ENCODE assay signal across 8 cellular contexts in the genomic region with DNA sequence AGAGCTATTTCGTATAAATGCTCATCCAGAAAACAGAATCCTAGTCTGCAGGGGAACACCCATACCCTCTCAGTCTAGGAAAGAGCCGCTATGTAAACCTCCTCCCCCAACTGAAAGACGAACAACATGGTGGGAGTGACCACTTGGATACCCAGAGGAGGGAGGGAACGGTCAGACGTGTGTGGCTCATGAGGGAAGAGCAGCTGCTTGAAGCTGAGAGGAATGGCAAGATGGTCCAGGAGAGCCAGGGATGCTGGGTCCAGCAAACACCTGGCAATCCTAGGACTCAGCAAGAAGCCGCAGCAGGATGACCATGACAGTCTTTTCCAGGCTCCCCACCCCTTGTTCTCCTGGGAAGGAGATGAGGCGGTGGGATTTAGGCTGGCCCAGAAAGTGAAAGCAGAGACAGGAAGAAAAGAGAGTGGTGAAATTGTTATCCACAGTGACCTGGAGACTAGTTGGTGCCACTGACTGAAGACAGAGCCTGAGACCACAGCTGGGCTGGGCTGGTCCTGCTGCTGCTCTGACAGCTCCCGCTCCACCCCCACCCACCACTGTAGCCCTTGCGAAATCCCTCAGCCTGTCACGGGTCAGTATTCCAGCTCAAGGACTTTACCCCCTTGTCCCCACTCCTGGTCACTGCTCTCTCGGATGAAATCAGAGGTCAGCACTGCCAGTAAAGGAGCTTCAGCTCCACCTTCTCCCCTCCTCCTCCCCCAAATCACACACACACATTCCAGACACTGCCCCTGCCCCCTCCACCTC. TPM values are rescaled to one million over a fixed set of nuclear protein-coding genes. Genes with fewer than 3 reads are reported as not detected.
A peak's percentile ranks its signal among the peaks of the same experiment; 100 is the strongest.
DNase-seq lines count a peak whose midpoint lies in the region; ATAC-seq and TF ChIP-seq lines count a peak whose summit lies in the region.

No MANE protein-coding gene starts in this region.

- peak overlapping the region; percentile 36 to 91 (median 72) for H3K4me3 Mint-ChIP-seq in CD4-positive, CD25-positive, alpha-beta regulatory T cell

- peak overlapping the region; percentile 8 for H3K27ac ChIP-seq in CD4-positive, CD25-positive, alpha-beta regulatory T cell (ENCODE audit: insufficient read depth, low read length, poor library complexity, severe bottlenecking)
- H3K27ac ChIP-seq in RWPE1 = peak overlapping the region; percentile 91
- H3K27ac ChIP-seq in neutrophil = peak overlapping the region; percentile 97

- H3K27me3 ChIP-seq in CD4-positive, CD25-positive, alpha-beta regulatory T cell (ENCODE audit: control insufficient read depth, insufficient read depth, low read length) = no peaks in the 10 kb centered on the region
- H3K27me3 ChIP-seq in neutrophil = no peaks in the 10 kb centered on the region

- H3K27ac Mint-ChIP-seq in CD4-positive, CD25-positive, alpha-beta regulatory T cell = peak overlapping the region; percentile 87 to 94 (median 88)

- no peak overlapping the region for H3K4me3 ChIP-seq in CD4-positive, CD25-positive, alpha-beta regulatory T cell (ENCODE audit: low read depth, low read length)
- H3K4me3 ChIP-seq in fibroblast of mammary gland (ENCODE audit: control insufficient read depth, low read depth, low read length) (no peak overlapping the region), neutrophil (ENCODE audit: low read depth in 1 of 2, low read length in 1 of 2) (peak overlapping the region in 1 of 2 experiments; percentile 18)

- no peaks in the 10 kb centered on the region for H3K27me3 Mint-ChIP-seq in CD4-positive, CD25-positive, alpha-beta regulatory T cell

- peaks cover 26% of the 10 kb centered on the region for H3K36me3 Mint-ChIP-seq in CD4-positive, CD25-positive, alpha-beta regulatory T cell

- DNase-seq in CD4-positive, CD25-positive, alpha-beta regulatory T cell = no peak
- DNase-seq in RWPE1 (ENCODE audit: low spot score) (no peak), fibroblast of mammary gland (ENCODE audit: low read depth) (peak; percentile 66), cerebellar cortex (ENCODE audit: low spot score) (no peak), NCI-H2196 treated with DMSO at 0.1 percent for 48 hours (lab: John Stamatoyannopoulos, UW; ENCODE audit: unreplicated experiment) (no peak), NCI-H82 treated with DMSO at 0.1 percent for 48 hours (lab: John Stamatoyannopoulos, UW; ENCODE audit: unreplicated experiment) (no peak)

- H3K36me3 ChIP-seq in CD4-positive, CD25-positive, alpha-beta regulatory T cell (ENCODE audit: control insufficient read depth, insufficient read depth, low read length) = peaks cover 30% of the 10 kb centered on the region
- H3K36me3 ChIP-seq in neutrophil = peaks cover 32% of the 10 kb centered on the region

- H3K9me3 ChIP-seq in CD4-positive, CD25-positive, alpha-beta regulatory T cell (ENCODE audit: control insufficient read depth in 2 of 2, low read length in 2 of 2) = no peaks in the 10 kb centered on the region
- no peaks in the 10 kb centered on the region for H3K9me3 ChIP-seq in neutrophil

- POLR2A ChIA-PET in RWPE1 (lab: Yijun Ruan, JAX; ENCODE audit: low non-redundant PET) = no interaction called here

- H3K9me3 Mint-ChIP-seq in CD4-positive, CD25-positive, alpha-beta regulatory T cell = no peaks in the 10 kb centered on the region

- H3K4me1 ChIP-seq in CD4-positive, CD25-positive, alpha-beta regulatory T cell (ENCODE audit: control insufficient read depth, insufficient read depth, low read length, poor library complexity, severe bottlenecking) = peaks cover 44% of the 10 kb centered on the region
- peaks cover 42 to 50% of the 10 kb centered on the region in 2 experiments for H3K4me1 ChIP-seq in neutrophil (ENCODE audit: control insufficient read depth in 1 of 2, insufficient read depth in 1 of 2, low read depth in 1 of 2, low read length in 1 of 2)

- peaks cover 10 to 56% (median 42%) of the 10 kb centered on the region in 4 donors for H3K4me1 Mint-ChIP-seq in CD4-positive, CD25-positive, alpha-beta regulatory T cell

- CTCF ChIA-PET in RWPE1 (lab: Yijun Ruan, JAX) = no interaction called here

- TF ChIP-seq CTCF in RWPE1 (conservative IDR thresholded peaks at IDR 0.05; ENCODE audit: low read depth) (no peak), fibroblast of mammary gland (conservative IDR thresholded peaks at IDR 0.05; ENCODE audit: control insufficient read depth, insufficient read depth, low read depth, low read length) (no peak), neutrophil (IDR thresholded peaks at IDR 0.05) (no peak)

- no peak for ATAC-seq in CD4-positive, CD25-positive, alpha-beta regulatory T cell (ENCODE audit: low read depth in 2 of 2)
- no peak for ATAC-seq in HG02571 (IDR thresholded peaks at IDR 0.05; ENCODE audit: unreplicated experiment)

RNA-seq across cellular contexts. Expression of a gene that starts 3.6 kb away (rescaled TPM):
- 99.1 TPM for total RNA-seq in CD4-positive, CD25-positive, alpha-beta regulatory T cell
- 100 to 1,000 TPM; 179 to 201 (median 189) TPM for polyA plus RNA-seq in CD4-positive, CD25-positive, alpha-beta regulatory T cell

RNA-seq across cellular contexts. Expression of a gene that starts 11.1 kb away (rescaled TPM):
- not detected for total RNA-seq in CD4-positive, CD25-positive, alpha-beta regulatory T cell
- not detected for polyA plus RNA-seq in CD4-positive, CD25-positive, alpha-beta regulatory T cell

RNA-seq across cellular contexts. Expression of a gene that starts 35.7 kb away (rescaled TPM):
- total RNA-seq in CD4-positive, CD25-positive, alpha-beta regulatory T cell = 12.9 TPM
- polyA plus RNA-seq in CD4-positive, CD25-positive, alpha-beta regulatory T cell = 1 to 10 TPM; 3.0 to 8.9 (median 5.1) TPM

RNA-seq across cellular contexts. Expression of a gene that starts 37.2 kb away (rescaled TPM):
- total RNA-seq in CD4-positive, CD25-positive, alpha-beta regulatory T cell = 18.0 TPM
- 10 to 100 TPM; 46.5 to 56.3 (median 52.3) TPM for polyA plus RNA-seq in CD4-positive, CD25-positive, alpha-beta regulatory T cell

RNA-seq across cellular contexts. Expression of a gene that starts 44.8 kb away (rescaled TPM):
- 48.7 TPM for total RNA-seq in CD4-positive, CD25-positive, alpha-beta regulatory T cell
- 10 to 100 TPM in 3 of 4 donors, 1 to 10 TPM in 1; 9.4 to 13.6 (median 12.3) TPM for polyA plus RNA-seq in CD4-positive, CD25-positive, alpha-beta regulatory T cell

Comparison
In these comparisons a context has a peak if more than half of its experiments do, and no peak if none do; other contexts are left out.
1. H3K27ac ChIP-seq: peak in every context shown above with its lines; median percentile 97 in neutrophil; 91 in RWPE1; 8 in CD4-positive, CD25-positive, alpha-beta regulatory T cell.